Comparison of ENCODE assay signal across 8 cellular contexts in genomic region chr1:146409817-146410441, GRCh38.
DNase-seq lines count a peak whose midpoint lies in the region; TF ChIP-seq lines count a peak whose summit lies in the region.
"Not testable (repeated sequence)": the region's sequence is repeated elsewhere in the genome, so short reads cannot be mapped to it uniquely, and the experiment has no call there.

No MANE protein-coding gene starts in this region.

- peaks cover 12 to 16% of the 10 kb centered on the region in 2 donors for H3K4me1 Mint-ChIP-seq in immature natural killer cell

- in situ Hi-C loops in G401 (cut with HindIII; ENCODE audit: low sequenced_read_pairs), result not testable (repeated sequence)

- H3K9me3 Mint-ChIP-seq in immature natural killer cell, result not testable (repeated sequence)

- H3K4me3 Mint-ChIP-seq in immature natural killer cell, result peak overlapping the region; percentile 42 to 79 (median 77)

- intact Hi-C loops in testis (cut with DNase I; ENCODE audit: low total_unique reads), result not testable (repeated sequence)

- peak overlapping the region; percentile 38 for H3K27ac ChIP-seq in HUES48 (ENCODE audit: low read depth, low read length)
- peak overlapping the region; percentile 63 for H3K27ac ChIP-seq in epithelial cell of prostate
- peak overlapping the region in 1 of 2 donors; percentile 54 for H3K27ac ChIP-seq in testis

- TF ChIP-seq CTCF in testis (IDR thresholded peaks at IDR 0.05), result not testable (repeated sequence)

- not testable (repeated sequence) for H3K4me1 ChIP-seq in HUES48 (ENCODE audit: control insufficient read depth, insufficient read depth, low read length); testis

- not testable (repeated sequence) for H3K9ac ChIP-seq in HUES48 (ENCODE audit: low read depth, low read length)

- peak; percentile 83 for DNase-seq in G401 (ENCODE audit: low spot score)
- peak; percentile 86 for DNase-seq in SK-N-DZ (ENCODE audit: low spot score)
- DNase-seq in amygdala (lab: John Stamatoyannopoulos, UW), result peak in 30 of 56 donors; percentile 1 to 69 (median 24)
- peak; percentile 58 for DNase-seq in epithelial cell of prostate (ENCODE audit: low read depth, low spot score)
- peak; percentile 42 to 62 (median 45) for DNase-seq in immature natural killer cell
- DNase-seq in nucleus accumbens (lab: John Stamatoyannopoulos, UW), result peak in 36 of 56 donors; percentile 5 to 77 (median 33)
- DNase-seq in testis, result peak; percentile 50

- not testable (repeated sequence) for H3K36me3 Mint-ChIP-seq in immature natural killer cell

- not testable (repeated sequence) for H3K4me3 ChIP-seq in HUES48 (ENCODE audit: low read depth, low read length)
- H3K4me3 ChIP-seq in testis, result peak overlapping the region in 1 of 2 donors; percentile 5

- not testable (repeated sequence) for H3K36me3 ChIP-seq in HUES48 (ENCODE audit: control insufficient read depth, insufficient read depth, low read length); testis (ENCODE audit: low read depth, missing control alignments)

- H3K27me3 ChIP-seq in HUES48 (ENCODE audit: control insufficient read depth, insufficient read depth, low read length); testis: not testable (repeated sequence)

- WGBS in testis, 2 donors, result 15 to 19% methylated on average over 21 to 26 of the region's 26 CpGs

- TF ChIP-seq POLR2A in testis (IDR thresholded peaks at IDR 0.05), result not testable (repeated sequence)

- H3K27ac Mint-ChIP-seq in immature natural killer cell, result peak overlapping the region; percentile 71 to 95 (median 92)

- H3K9me3 ChIP-seq in HUES48 (ENCODE audit: control insufficient read depth, insufficient read depth, low read length); testis: not testable (repeated sequence)

- H3K27me3 Mint-ChIP-seq in immature natural killer cell (ENCODE audit: low read depth in 3 of 3), result not testable (repeated sequence)

Comparison
In these comparisons a context has a peak if more than half of its experiments do, and no peak if none do; other contexts are left out.
1. DNase-seq: peak in every context shown above with its lines; median percentile 86 in SK-N-DZ; 83 in G401; 58 in epithelial cell of prostate; 50 in testis; 45 in immature natural killer cell; 33 in nucleus accumbens; 24 in amygdala.